24 cellular contexts compared by ENCODE assay signal in the genomic region with DNA sequence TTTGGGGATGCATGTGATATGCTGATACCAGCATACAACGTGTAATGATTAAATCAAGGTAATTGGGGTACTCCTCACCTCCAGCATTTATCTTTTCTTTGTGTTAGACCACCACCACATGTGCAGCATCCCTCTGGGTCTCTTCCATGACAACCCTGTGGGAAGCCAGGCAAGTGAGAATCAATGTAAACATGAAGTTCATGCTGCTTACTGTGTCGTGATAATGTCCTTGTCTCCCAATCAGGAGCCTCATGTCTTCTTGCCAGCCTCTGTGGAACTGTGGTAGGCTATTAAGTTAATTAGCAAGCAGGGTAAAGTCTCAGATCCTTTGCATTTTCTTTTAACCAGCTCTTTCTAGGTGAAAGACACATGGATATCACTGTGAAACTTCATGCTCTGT.
A peak's percentile ranks its signal among the peaks of the same experiment; 100 is the strongest.
DNase-seq lines count a peak whose midpoint lies in the region; ATAC-seq, FAIRE-seq and TF ChIP-seq lines count a peak whose summit lies in the region.
"Had no signal": no experiment of that assay in that cellular context is flagged by ENCODE, and none has a peak within 500 bp of the region (broad histone marks: within the 10 kb centered on the region; RNA-seq: fewer than 3 reads in every experiment).

No MANE protein-coding gene starts in this region.

- 93% methylated on average over 2 of the region's 2 CpGs for WGBS in A549 (ENCODE audit: missing lambda C conversion rate)
- WGBS in mesenchymal stem cell: 75% methylated on average over 2 of the region's 2 CpGs
- WGBS in adrenal gland, 4 donors: 60 to 89% (median 82%) methylated on average over 2 of the region's 2 CpGs

- H3K4me3 Mint-ChIP-seq in GM23338: no peak overlapping the region
- H3K4me3 Mint-ChIP-seq: CD4-positive, CD25-positive, alpha-beta regulatory T cell; CD8-positive, alpha-beta memory T cell; HFFc6 had no signal

- H3K18ac ChIP-seq in mesenchymal stem cell (ENCODE audit: low read depth in 1 of 2, low read length in 2 of 2): no peak overlapping the region

- no peaks in the 10 kb centered on the region for H3K9me2 ChIP-seq in GM23338 (ENCODE audit: insufficient read depth)

- no peaks in the 10 kb centered on the region for H3F3A ChIP-seq in GM23338 (replicated peaks; ENCODE audit: low read depth)

- no peak overlapping the region for H3K4me3 ChIP-seq in A549
- H3K4me3 ChIP-seq in GM23338: no peak overlapping the region
- H3K4me3 ChIP-seq in SK-N-MC: no peak overlapping the region
- H3K4me3 ChIP-seq in mesenchymal stem cell (ENCODE audit: insufficient read depth in 1 of 2, low read depth in 1 of 2, low read length in 2 of 2): no peak overlapping the region
- no peak overlapping the region for H3K4me3 ChIP-seq in MG63
- H3K4me3 ChIP-seq in adrenal gland: no peak overlapping the region

- H3K27me3 ChIP-seq in GM23338 (ENCODE audit: insufficient read depth) (no peaks in the 10 kb centered on the region), mesenchymal stem cell (ENCODE audit: control insufficient read depth in 1 of 2, insufficient read depth in 1 of 2, low read length in 2 of 2) (no peaks in the 10 kb centered on the region), MG63 (no peaks in the 10 kb centered on the region), adrenal gland (no peaks in the 10 kb centered on the region)
- H3K27me3 ChIP-seq: BE2C had no signal

- DNase-seq in A549 (ENCODE audit: low read depth in 1 of 2, low spot score in 1 of 2) (no peak), GM23338 (ENCODE audit: low spot score) (no peak), SK-N-MC (ENCODE audit: low read depth, low spot score) (no peak), mesenchymal stem cell (no peak), NCI-H2227 treated with DMSO at 0.1 percent for 48 hours (lab: John Stamatoyannopoulos, UW) (no peak), MG63 (no peak), NCI-H345 (lab: John Stamatoyannopoulos, UW) (no peak), adrenal gland (no peak)
- DNase-seq: 8988T; ACHN; BE2C; C1 segment of cervical spinal cord; Caco-2; CD4-positive, CD25-positive, alpha-beta regulatory T cell; CD8-positive, alpha-beta memory T cell; GOT3; H7; HFFc6 had no signal

- H3K27me3 Mint-ChIP-seq in GM23338 (ENCODE audit: insufficient read depth, low read depth, poor library complexity): no peaks in the 10 kb centered on the region

- H4K8ac ChIP-seq in mesenchymal stem cell (ENCODE audit: low read length): no peak overlapping the region

- TF ChIP-seq EP300 in A549 (IDR thresholded peaks at IDR 0.05): no peak

- H3K4me1 ChIP-seq in A549 (peaks cover 35% of the 10 kb centered on the region), GM23338 (ENCODE audit: insufficient read depth) (no peaks in the 10 kb centered on the region), mesenchymal stem cell (ENCODE audit: control insufficient read depth, insufficient read depth, low read depth, low read length) (no peaks in the 10 kb centered on the region), adrenal gland (replicated peaks in 1 of 2) (peaks cover 0 to 3% of the 10 kb centered on the region in 2 donors)
- H3K4me1 ChIP-seq: BE2C had no signal

- POLR2A ChIA-PET in A549 (lab: Yijun Ruan, JAX): no interaction called here

- H3K14ac ChIP-seq in mesenchymal stem cell (ENCODE audit: low read length in 2 of 2): no peak overlapping the region

- H3K79me2 ChIP-seq in GM23338 (replicated peaks; ENCODE audit: insufficient read depth): no peaks in the 10 kb centered on the region

- no peak overlapping the region for H2BK15ac ChIP-seq in mesenchymal stem cell (ENCODE audit: low read depth, poor library complexity, severe bottlenecking)

- intact Hi-C loops in adrenal gland (cut with DNase I): no loop called here

- H3K79me1 ChIP-seq in mesenchymal stem cell (replicated peaks; ENCODE audit: low read length, poor library complexity, severe bottlenecking): no peaks in the 10 kb centered on the region

- CTCF ChIA-PET in A549 (lab: Yijun Ruan, JAX): interaction anchor here (1.2 to 2.0 kb wide), 2 partner anchors 46 to 101 kb away, joined by 3 to 4 read pairs; no protein-coding TSS in a partner anchor

- H3K4ac ChIP-seq in mesenchymal stem cell (ENCODE audit: low read depth in 1 of 2, low read length in 2 of 2): no peak overlapping the region

- H3K4me1 Mint-ChIP-seq in GM23338: peaks cover 3% of the 10 kb centered on the region; the same call in 1 of the 3 replicates
- H3K4me1 Mint-ChIP-seq: CD4-positive, CD25-positive, alpha-beta regulatory T cell; CD8-positive, alpha-beta memory T cell had no signal

- H2AFZ ChIP-seq in GM23338 (0 out of 2 replicates have a peak overlapping the region, but pooled peaks have one; percentile 30), mesenchymal stem cell (ENCODE audit: low read depth, low read length) (no peak overlapping the region)

- TF ChIP-seq RAD21 in A549 (conservative IDR thresholded peaks at IDR 0.05 in 1 of 2, IDR thresholded peaks at IDR 0.05 in 1 of 2): no peak

- H4K91ac ChIP-seq in mesenchymal stem cell (ENCODE audit: low read length): peak overlapping the region; percentile 9

- no peaks in the 10 kb centered on the region for H4K20me1 ChIP-seq in GM23338 (replicated peaks; ENCODE audit: insufficient read depth)

- peak overlapping the region; percentile 57 to 77 for H2BK12ac ChIP-seq in mesenchymal stem cell (ENCODE audit: low read length in 2 of 2)

- peak overlapping the region; percentile 13 to 46; a peak in 4 of 6 replicates for H3K27ac ChIP-seq in A549
- H3K27ac ChIP-seq in GM23338 (ENCODE audit: low read depth): no peak overlapping the region
- H3K27ac ChIP-seq in SK-N-MC: peak overlapping the region; percentile 59
- H3K27ac ChIP-seq in mesenchymal stem cell (ENCODE audit: low read length, poor library complexity, severe bottlenecking): no peak overlapping the region
- no peak overlapping the region for H3K27ac ChIP-seq in adrenal gland

- no peak overlapping the region for H2BK120ac ChIP-seq in mesenchymal stem cell (ENCODE audit: low read depth, low read length)

- ATAC-seq in A549 (no peak), GM23338 (no peak)
- ATAC-seq: HCT116, HepG2 had no signal

- no peak overlapping the region for H3K23ac ChIP-seq in mesenchymal stem cell (ENCODE audit: low read length in 2 of 2)

- no peak overlapping the region; the same call in 2 of the 3 replicates for H3K4me2 ChIP-seq in A549
- no peak overlapping the region for H3K4me2 ChIP-seq in GM23338
- H3K4me2 ChIP-seq in mesenchymal stem cell (ENCODE audit: low read length, poor library complexity, severe bottlenecking): no peak overlapping the region

- H2BK5ac ChIP-seq in mesenchymal stem cell (ENCODE audit: low read depth, low read length, poor library complexity, severe bottlenecking): no peak overlapping the region

- H3K9ac ChIP-seq in SK-N-MC (ENCODE audit: insufficient read length): no peak overlapping the region
- H3K9ac ChIP-seq in mesenchymal stem cell (ENCODE audit: low read length): no peak overlapping the region

- H3K27ac Mint-ChIP-seq in GM23338: no peak overlapping the region
- H3K27ac Mint-ChIP-seq: CD4-positive, CD25-positive, alpha-beta regulatory T cell; CD8-positive, alpha-beta memory T cell; HFFc6 had no signal

- no peak for FAIRE-seq in A549 (lab: Jason Lieb, UNC)
- FAIRE-seq: D721Med, G401.6, GM12891, GM18507, HepG2 had no signal

- no peaks in the 10 kb centered on the region for H3K9me3 Mint-ChIP-seq in GM23338
- H3K9me3 Mint-ChIP-seq: CD4-positive, CD25-positive, alpha-beta regulatory T cell; CD8-positive, alpha-beta memory T cell; HFFc6 had no signal

- TF ChIP-seq CTCF in A549 (IDR thresholded peaks at IDR 0.05) (no peak), GM23338 (conservative IDR thresholded peaks at IDR 0.05; ENCODE audit: low read depth in 2 of 2) (no peak), adrenal gland (IDR thresholded peaks at IDR 0.05) (no peak)

- H2AK5ac ChIP-seq in mesenchymal stem cell (ENCODE audit: low read length, severe bottlenecking): no peak overlapping the region

- no peaks in the 10 kb centered on the region for H3K36me3 Mint-ChIP-seq in GM23338 (ENCODE audit: low read depth)
- H3K36me3 Mint-ChIP-seq: CD4-positive, CD25-positive, alpha-beta regulatory T cell; CD8-positive, alpha-beta memory T cell had no signal

- TF ChIP-seq POLR2A in A549 (IDR thresholded peaks at IDR 0.05; ENCODE audit: low read length) (no peak), adrenal gland (IDR thresholded peaks at IDR 0.05) (no peak)

- no peaks in the 10 kb centered on the region for H3K9me3 ChIP-seq in A549
- 0 out of 2 replicates have a peak, but pooled peaks cover 5% of the 10 kb centered on the region for H3K9me3 ChIP-seq in SK-N-MC (ENCODE audit: low read depth, low read length)
- peaks cover 5% of the 10 kb centered on the region for H3K9me3 ChIP-seq in mesenchymal stem cell (ENCODE audit: control insufficient read depth, low read length)
- H3K9me3 ChIP-seq in MG63: no peaks in the 10 kb centered on the region
- H3K9me3 ChIP-seq in adrenal gland (replicated peaks in 1 of 3): no peaks in the 10 kb centered on the region
- H3K9me3 ChIP-seq: BE2C, Caco-2 had no signal

- H3K36me3 ChIP-seq in GM23338 (ENCODE audit: insufficient read depth) (no peaks in the 10 kb centered on the region), SK-N-MC (ENCODE audit: insufficient read depth, low read length) (no peaks in the 10 kb centered on the region), mesenchymal stem cell (ENCODE audit: control insufficient read depth in 1 of 2, insufficient read depth in 2 of 2, low read depth in 1 of 2, low read length in 2 of 2) (no peaks in the 10 kb centered on the region), MG63 (no peaks in the 10 kb centered on the region), adrenal gland (replicated peaks in 1 of 2) (no peaks in the 10 kb centered on the region)
- H3K36me3 ChIP-seq: BE2C had no signal

TF ChIP-seq in A549, 52 proteins besides CTCF, POLR2A, EP300 and RAD21 (continues in another document):
- TF ChIP-seq NR3C1 (IDR thresholded peaks at IDR 0.05) (no peak), PHF8 (IDR thresholded peaks at IDR 0.05; ENCODE audit: borderline replicate concordance, low read depth) (no peak), POLR2AphosphoS2 (conservative IDR thresholded peaks at IDR 0.05; ENCODE audit: low read length) (no peak)

TF ChIP-seq in GM23338, 12 proteins besides CTCF, POLR2A, EP300 and RAD21:
- TF ChIP-seq ZNF114 (CRISPR knock-in tag; IDR thresholded peaks at IDR 0.05) (no peak), CREB1 (CRISPR knock-in tag; IDR thresholded peaks at IDR 0.05; ENCODE audit: low read depth) (no peak), EZH2phosphoT487 (IDR thresholded peaks at IDR 0.05; ENCODE audit: unreplicated experiment) (no peak), STAT1 (IDR thresholded peaks at IDR 0.05; ENCODE audit: unreplicated experiment) (no peak)

Comparison
In these comparisons a context has a peak if more than half of its experiments do, and no peak if none do; other contexts are left out.
1. H3K27ac ChIP-seq: peak in A549 (2 of 2) and SK-N-MC (single experiment); none in GM23338 (single experiment), mesenchymal stem cell (single experiment) and adrenal gland (0 of 5).